In genomic region chr14:101084436-101084826, GRCh38 we compare ENCODE assay signal across 21 cellular contexts.
DNase-seq lines count a peak whose midpoint lies in the region; ATAC-seq and TF ChIP-seq lines count a peak whose summit lies in the region.
"Had no signal": no experiment of that assay in that cellular context is flagged by ENCODE, and none has a peak within 500 bp of the region (broad histone marks: within the 10 kb centered on the region; RNA-seq: fewer than 3 reads in every experiment).

No MANE protein-coding gene starts in this region.

- no peak for TF ChIP-seq POLR2A in esophagus muscularis mucosa (IDR thresholded peaks at IDR 0.05; ENCODE audit: low read depth)
- no peak for TF ChIP-seq POLR2A in testis (IDR thresholded peaks at IDR 0.05)

- no peaks in the 10 kb centered on the region for H3K9me3 Mint-ChIP-seq in GM23338

- no peaks in the 10 kb centered on the region for H3F3A ChIP-seq in GM23338 (replicated peaks; ENCODE audit: low read depth)

- H3K4me3 ChIP-seq in GM23338 = no peak overlapping the region
- no peak overlapping the region for H3K4me3 ChIP-seq in esophagus muscularis mucosa
- no peak overlapping the region for H3K4me3 ChIP-seq in testis
- H3K4me3 ChIP-seq: BLaER1 treated with 17β-estradiol and CSF1 and Interleukin-3, amounts not matched to agents 10 nM and 100 nM; HAP-1; K562 had no signal

- H3K27ac ChIP-seq in GM23338 (ENCODE audit: low read depth) (no peak overlapping the region), esophagus muscularis mucosa (replicated peaks in 1 of 4) (no peak overlapping the region), testis (no peak overlapping the region)
- H3K27ac ChIP-seq: BLaER1 treated with 17β-estradiol and CSF1 and Interleukin-3, amounts not matched to agents 10 nM and 100 nM; HL-60 had no signal

- H3K4me2 ChIP-seq in GM23338 = no peak overlapping the region
- H3K4me2 ChIP-seq: BLaER1 treated with 17β-estradiol and CSF1 and Interleukin-3, amounts not matched to agents 10 nM and 100 nM had no signal

- H3K36me3 Mint-ChIP-seq in GM23338 (ENCODE audit: low read depth) = no peaks in the 10 kb centered on the region
- H3K36me3 Mint-ChIP-seq: CD4-positive, CD25-positive, alpha-beta regulatory T cell; CD8-positive, alpha-beta memory T cell had no signal

- H3K36me3 ChIP-seq in GM23338 (ENCODE audit: insufficient read depth) (no peaks in the 10 kb centered on the region), esophagus muscularis mucosa (no peaks in the 10 kb centered on the region), testis (ENCODE audit: low read depth, missing control alignments) (no peaks in the 10 kb centered on the region)
- H3K36me3 ChIP-seq: BLaER1 treated with 17β-estradiol and CSF1 and Interleukin-3, amounts not matched to agents 10 nM and 100 nM; HAP-1 had no signal

- H3K4me1 ChIP-seq in GM23338 (ENCODE audit: insufficient read depth) = 0 out of 2 replicates have a peak, but pooled peaks cover 4% of the 10 kb centered on the region
- H3K4me1 ChIP-seq in esophagus muscularis mucosa = no peaks in the 10 kb centered on the region
- no peaks in the 10 kb centered on the region for H3K4me1 ChIP-seq in testis
- H3K4me1 ChIP-seq: HAP-1 had no signal

- H3K4me1 Mint-ChIP-seq in GM23338 = peaks cover under 1% of the 10 kb centered on the region; the same call in 2 of the 3 replicates
- H3K4me1 Mint-ChIP-seq: B cell; CD4-positive, CD25-positive, alpha-beta regulatory T cell; CD8-positive, alpha-beta memory T cell had no signal

- no peak for ATAC-seq in GM23338

- H4K20me1 ChIP-seq in GM23338 (replicated peaks; ENCODE audit: insufficient read depth) = no peaks in the 10 kb centered on the region
- H4K20me1 ChIP-seq: BLaER1 treated with 17β-estradiol and CSF1 and Interleukin-3, amounts not matched to agents 10 nM and 100 nM had no signal

- no peaks in the 10 kb centered on the region for H3K27me3 ChIP-seq in GM23338 (ENCODE audit: insufficient read depth)
- peaks cover 0 to 29% (median 0%) of the 10 kb centered on the region in 4 donors for H3K27me3 ChIP-seq in esophagus muscularis mucosa
- no peaks in the 10 kb centered on the region for H3K27me3 ChIP-seq in testis
- H3K27me3 ChIP-seq: BLaER1 treated with 17β-estradiol and CSF1 and Interleukin-3, amounts not matched to agents 10 nM and 100 nM had no signal

- 93% methylated on average over 6 of the region's 6 CpGs for WGBS in esophagus muscularis mucosa
- 95 to 97% methylated on average over 6 of the region's 6 CpGs for WGBS in testis, 2 donors

- peaks cover 5% of the 10 kb centered on the region for H3K27me3 Mint-ChIP-seq in GM23338 (ENCODE audit: insufficient read depth, low read depth, poor library complexity)

- H3K79me2 ChIP-seq in GM23338 (replicated peaks; ENCODE audit: insufficient read depth) = no peaks in the 10 kb centered on the region

- H3K9me3 ChIP-seq in esophagus muscularis mucosa (peaks cover 0 to 7% (median 0%) of the 10 kb centered on the region in 4 donors), testis (no peaks in the 10 kb centered on the region)
- H3K9me3 ChIP-seq: HAP-1 had no signal

- H3K27ac Mint-ChIP-seq in GM23338 = no peak overlapping the region
- H3K27ac Mint-ChIP-seq: B cell; CD4-positive, CD25-positive, alpha-beta regulatory T cell had no signal

- no peak overlapping the region for H3K4me3 Mint-ChIP-seq in GM23338
- H3K4me3 Mint-ChIP-seq: B cell; CD4-positive, CD25-positive, alpha-beta regulatory T cell; CD8-positive, alpha-beta memory T cell had no signal

- in situ Hi-C loops in ACHN (cut with HindIII; ENCODE audit: low pct_ligation_motif_present, low pct_unique_long_range_greater_than_20kb, low sequenced_read_pairs) = no loop called here

- TF ChIP-seq CTCF in GM23338 (conservative IDR thresholded peaks at IDR 0.05; ENCODE audit: low read depth in 2 of 2) = no peak
- no peak for TF ChIP-seq CTCF in esophagus muscularis mucosa (IDR thresholded peaks at IDR 0.05)
- no peak for TF ChIP-seq CTCF in testis (IDR thresholded peaks at IDR 0.05)

- H3K9me2 ChIP-seq in GM23338 (ENCODE audit: insufficient read depth) = no peaks in the 10 kb centered on the region

- peak overlapping the region; percentile 52; the same call in 1 of the 2 replicates for H2AFZ ChIP-seq in GM23338

- intact Hi-C loops in esophagus muscularis mucosa (cut with DNase I) (no loop called here), testis (cut with DNase I; ENCODE audit: low total_unique reads) (no loop called here)

- peak; percentile 10 for DNase-seq in activated CD8-positive, alpha-beta memory T cell treated with anti-CD3 and anti-CD28 coated beads, Interleukin-2, amount 50 U/mL, for 48 hours
- no peak for DNase-seq in activated CD8-positive, alpha-beta memory T cell treated with anti-CD3 and anti-CD28 coated beads for 24 hours
- DNase-seq in GM23338 (ENCODE audit: low spot score) (no peak), esophagus muscularis mucosa (ENCODE audit: extremely low spot score) (peak; percentile 86), testis (peak; percentile 11), ACHN (no peak), SIG-M5 treated with dmso at 0.1 percent for 504 hours (lab: John Stamatoyannopoulos, UW; ENCODE audit: unreplicated experiment) (no peak), NCI-H510A (lab: John Stamatoyannopoulos, UW) (no peak)
- DNase-seq: 8988T; CD4-positive, CD25-positive, alpha-beta regulatory T cell; CD8-positive, alpha-beta memory T cell; COR-L47; DMS153; DMS79; GF-D8; GOT3 had no signal

- no peak for TF ChIP-seq EP300 in esophagus muscularis mucosa (IDR thresholded peaks at IDR 0.05)

TF ChIP-seq in GM23338, 12 proteins besides CTCF, POLR2A, EP300 and RAD21:
- TF ChIP-seq POLR2AphosphoS5 (IDR thresholded peaks at IDR 0.05; ENCODE audit: low read depth) = no peak

Comparison
In these comparisons a context has a peak if more than half of its experiments do, and no peak if none do; other contexts are left out.
1. DNase-seq: peak in activated CD8-positive, alpha-beta memory T cell treated with anti-CD3 and anti-CD28 coated beads, Interleukin-2, amount 50 U/mL, for 48 hours (single experiment), esophagus muscularis mucosa (single experiment) and testis (single experiment); none in activated CD8-positive, alpha-beta memory T cell treated with anti-CD3 and anti-CD28 coated beads for 24 hours (single experiment), GM23338 (single experiment), ACHN (single experiment), SIG-M5 treated with dmso at 0.1 percent for 504 hours (single experiment) and NCI-H510A (single experiment).